Comparison of ENCODE assay signal across 11 cellular contexts in the genomic region with DNA sequence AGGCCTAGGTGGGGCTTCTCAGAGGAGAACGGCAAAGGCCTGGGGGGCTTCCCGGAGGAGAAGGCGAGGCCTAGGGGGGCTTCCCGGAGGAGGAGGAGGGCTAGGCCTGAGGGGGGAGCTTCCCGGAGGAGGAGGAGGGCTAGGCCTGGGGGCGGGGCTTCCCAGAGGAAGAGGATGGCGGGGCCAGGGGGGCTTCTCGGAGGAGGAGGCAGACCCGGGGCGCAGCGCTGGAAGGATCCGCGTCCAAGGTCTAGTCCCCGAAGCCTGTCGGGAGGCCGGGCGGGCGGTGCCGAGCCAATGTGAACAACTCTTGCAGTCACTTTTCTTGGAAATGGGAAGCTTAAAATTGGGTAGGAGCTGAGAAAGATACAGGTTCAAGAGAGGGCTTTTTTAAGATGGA. TPM values are rescaled to one million over a fixed set of nuclear protein-coding genes. Genes with fewer than 3 reads are reported as not detected.
"Had no signal": no experiment of that assay in that cellular context is flagged by ENCODE, and none has a peak within 500 bp of the region (broad histone marks: within the 10 kb centered on the region; RNA-seq: fewer than 3 reads in every experiment).

No MANE protein-coding gene starts in this region.

- H3K9me3 ChIP-seq: HAP-1 had no signal

- H3K36me3 ChIP-seq: HAP-1 had no signal

- DNase-seq: GM23248, GOT3, H9, HCEC 1CT, HFFc6 had no signal

- H3K4me3 ChIP-seq: GM23248, GM23338, HAP-1 had no signal

- ATAC-seq: GM23338, HCT116 had no signal

- FAIRE-seq: H1, H54 had no signal

- H3K9ac ChIP-seq: GM23248 had no signal

- H3K27ac ChIP-seq: GM23248 had no signal

- H3K4me1 ChIP-seq: HAP-1 had no signal

RNA-seq across cellular contexts. Expression of a gene that starts 30.0 kb away (rescaled TPM):
- total RNA-seq: GM23248, GM23338, H1, H4, H9, HFFc6 had no signal
- polyA plus RNA-seq: GM23248 had no signal
